1 cellular context compared by ENCODE assay signal in genomic region chr3:44976002-44976815, GRCh38.
TF ChIP-seq lines count a peak whose summit lies in the region.

EXOSC7 (plus strand) TSS chr3:44976244; CDS start chr3:44976278, 34 bp downstream.
ZDHHC3 (minus strand) TSS chr3:44976174; CDS start chr3:44959436, 16,738 bp downstream.

TF ChIP-seq in HepG2, 621 proteins besides CTCF, POLR2A, EP300 and RAD21 (continued from another document and continues in another):
- TF ChIP-seq ZNF816 (CRISPR knock-in tag; IDR thresholded peaks at IDR 0.05; ENCODE audit: borderline replicate concordance) (peak; percentile 51; the same call in 1 of the 2 replicates), ZNF318 (CRISPR knock-in tag; IDR thresholded peaks at IDR 0.05) (no peak), ESRRA (CRISPR knock-in tag; IDR thresholded peaks at IDR 0.05; ENCODE audit: low read depth) (no peak), ARHGAP35 (CRISPR knock-in tag; IDR thresholded peaks at IDR 0.05; ENCODE audit: borderline replicate concordance) (no peak), ERF (CRISPR knock-in tag; IDR thresholded peaks at IDR 0.05) (peak; percentile 84), KLF6 (CRISPR knock-in tag; IDR thresholded peaks at IDR 0.05) (peak; percentile 66; the same call in 1 of the 2 replicates), PPARG (CRISPR knock-in tag; conservative IDR thresholded peaks at IDR 0.05) (0 out of 2 replicates have a peak, but pooled peaks have one; percentile 25), ZNF335 (CRISPR knock-in tag; IDR thresholded peaks at IDR 0.05) (no peak), POGK (CRISPR knock-in tag; conservative IDR thresholded peaks at IDR 0.05) (no peak; the same call in 1 of the 2 replicates), ZNF101 (CRISPR knock-in tag; IDR thresholded peaks at IDR 0.05; ENCODE audit: borderline replicate concordance, low read depth) (no peak), GMEB2 (CRISPR knock-in tag; IDR thresholded peaks at IDR 0.05; ENCODE audit: low read depth) (peak; percentile 75), KDM6A (CRISPR knock-in tag; IDR thresholded peaks at IDR 0.05; ENCODE audit: low read depth) (no peak), MTA1 (CRISPR knock-in tag; IDR thresholded peaks at IDR 0.05; ENCODE audit: borderline replicate concordance) (no peak), ZKSCAN5 (CRISPR knock-in tag; IDR thresholded peaks at IDR 0.05) (no peak), ZNF709 (CRISPR knock-in tag; IDR thresholded peaks at IDR 0.05) (no peak), HDAC6 (IDR thresholded peaks at IDR 0.05; ENCODE audit: low read depth, low read length) (no peak), PBX3 (CRISPR knock-in tag; IDR thresholded peaks at IDR 0.05; ENCODE audit: borderline replicate concordance) (no peak), ZNF329 (CRISPR knock-in tag; IDR thresholded peaks at IDR 0.05; ENCODE audit: low read depth) (no peak), SP5 (CRISPR knock-in tag; IDR thresholded peaks at IDR 0.05; ENCODE audit: borderline replicate concordance, low read depth) (0 out of 2 replicates have a peak, but pooled peaks have one; percentile 22), PREB (CRISPR knock-in tag; IDR thresholded peaks at IDR 0.05) (no peak), NONO (IDR thresholded peaks at IDR 0.05) (no peak), NONO (CRISPR knock-in tag; conservative IDR thresholded peaks at IDR 0.05) (peak; percentile 40; the same call in 1 of the 2 replicates), SRSF1 (optimal IDR thresholded peaks at IDR 0.05; ENCODE audit: low read depth, low read length) (peak; percentile 56), SNAPC2 (CRISPR knock-in tag; IDR thresholded peaks at IDR 0.05) (no peak), ZNF260 (CRISPR knock-in tag; IDR thresholded peaks at IDR 0.05; ENCODE audit: borderline replicate concordance, low read depth) (no peak), PRDM10 (CRISPR knock-in tag; IDR thresholded peaks at IDR 0.05; ENCODE audit: low read depth) (no peak), ARID5B (CRISPR knock-in tag; IDR thresholded peaks at IDR 0.05) (peak; percentile 53), ZNF678 (CRISPR knock-in tag; IDR thresholded peaks at IDR 0.05) (no peak), ZNF138 (CRISPR knock-in tag; IDR thresholded peaks at IDR 0.05; ENCODE audit: low read depth) (no peak), ZBTB26 (CRISPR knock-in tag; IDR thresholded peaks at IDR 0.05; ENCODE audit: borderline replicate concordance) (no peak), GATAD2A (CRISPR knock-in tag; IDR thresholded peaks at IDR 0.05) (peak; percentile 42), ZNF772 (CRISPR knock-in tag; IDR thresholded peaks at IDR 0.05) (peak; percentile 11; the same call in 1 of the 2 replicates), CBX2 (IDR thresholded peaks at IDR 0.05; ENCODE audit: low read depth, low read length) (no peak), CBX2 (CRISPR knock-in tag; IDR thresholded peaks at IDR 0.05; ENCODE audit: low read depth) (no peak), ZNF432 (CRISPR knock-in tag; IDR thresholded peaks at IDR 0.05; ENCODE audit: borderline replicate concordance) (no peak), PHF5A (CRISPR knock-in tag; IDR thresholded peaks at IDR 0.05; ENCODE audit: low read depth, unreplicated experiment) (peak; percentile 50)
